In genomic region chr5:147321569-147321968, GRCh38 we compare ENCODE assay signal across 12 cellular contexts.
"Had no signal": no experiment of that assay in that cellular context is flagged by ENCODE, and none has a peak within 500 bp of the region (broad histone marks: within the 10 kb centered on the region; RNA-seq: fewer than 3 reads in every experiment).

No MANE protein-coding gene starts in this region.

- H3K9me3 ChIP-seq: esophagus muscularis mucosa, left ventricle myocardium inferior, ovary had no signal

- DNase-seq: activated B cell treated with CpG ODN at 0.5 μM for 24 hours; activated CD4-positive, alpha-beta T cell treated with anti-CD3 and anti-CD28 coated beads, Interleukin-2, amount 10 ng/mL, durations not matched to agents 24 days and 14 days; activated CD8-positive, alpha-beta memory T cell treated with anti-CD3 and anti-CD28 coated beads, Interleukin-2, amount 50 U/mL, for 48 hours; activated gamma-delta T cell; activated T-cell treated with anti-CD3 and anti-CD28 coated beads, Interleukin-2, amount 50 U/mL, for 72 hours; amniotic stem cell; left ventricle myocardium inferior; naive B cell; ovary had no signal

- ATAC-seq: activated naive CD4-positive, alpha-beta T cell treated with anti-CD3 and anti-CD28 coated beads, Interleukin-2, amount 50 U/mL, for 72 hours; activated T-cell treated with anti-CD3 and anti-CD28 coated beads, Interleukin-2, amount 50 U/mL, for 72 hours; sciatic nerve had no signal

- H3K36me3 ChIP-seq: esophagus muscularis mucosa, left ventricle myocardium inferior, ovary had no signal

- H3K4me1 ChIP-seq: esophagus muscularis mucosa, left ventricle myocardium inferior had no signal

- H3K27me3 ChIP-seq: esophagus muscularis mucosa, ovary had no signal

- H3K27ac ChIP-seq: esophagus muscularis mucosa, left ventricle myocardium inferior, ovary had no signal

- H3K4me3 ChIP-seq: esophagus muscularis mucosa, left ventricle myocardium inferior, ovary had no signal
